17 cellular contexts compared by ENCODE assay signal in genomic region chrX:65933085-65933589, GRCh38.
"Had no signal": no experiment of that assay in that cellular context is flagged by ENCODE, and none has a peak within 500 bp of the region (broad histone marks: within the 10 kb centered on the region; RNA-seq: fewer than 3 reads in every experiment).

No MANE protein-coding gene starts in this region.

- H3K9me3 Mint-ChIP-seq: neural progenitor cell had no signal

- H3K27ac ChIP-seq: gastrocnemius medialis, heart left ventricle, neural progenitor cell, ovary, right lobe of liver, testis had no signal

- DNase-seq: activated CD4-positive, CD25-positive, alpha-beta regulatory T cell; activated effector memory CD4-positive, alpha-beta T cell treated with Interleukin-2 at 50 U/mL for 16 hours; activated naive CD8-positive, alpha-beta T cell treated with anti-CD3 and anti-CD28 coated beads for 36 hours; amygdala; effector CD8-positive, alpha-beta T cell; gastrocnemius medialis; heart left ventricle; midbrain; ovary; right lobe of liver; testis had no signal

- H2AFZ ChIP-seq: neural progenitor cell had no signal

- H3K4me3 ChIP-seq: gastrocnemius medialis, heart left ventricle, lung, neural progenitor cell, ovary, right lobe of liver, testis had no signal

- H3K9ac ChIP-seq: neural progenitor cell had no signal

- H3K36me3 Mint-ChIP-seq: brain, neural progenitor cell had no signal

- FAIRE-seq: endothelial cell of umbilical vein had no signal

- H3K4me2 ChIP-seq: neural progenitor cell had no signal

- H3K27me3 ChIP-seq: neural progenitor cell, ovary, right lobe of liver, testis had no signal

- H3K9me3 ChIP-seq: gastrocnemius medialis, heart left ventricle, ovary, right lobe of liver, testis had no signal

- H3K4me1 ChIP-seq: gastrocnemius medialis, heart left ventricle, neural progenitor cell, right lobe of liver, testis had no signal

- ATAC-seq: gastrocnemius medialis, heart left ventricle had no signal

- H3K36me3 ChIP-seq: gastrocnemius medialis, heart left ventricle, neural progenitor cell, ovary, right lobe of liver had no signal

- H3K4me3 Mint-ChIP-seq: activated naive CD8-positive, alpha-beta T cell treated with anti-CD3 and anti-CD28 coated beads for 36 hours; brain; neural progenitor cell; stimulated activated naive CD8-positive, alpha-beta T cell treated with anti-CD3 and anti-CD28 coated beads, Interleukin-15, amount 100 ng/mL, for 72 hours; T-helper 2 cell treated with Interferon-gamma antibody and Interleukin-4, amounts not matched to agents 5 μg/mL and 100 μg/mL, for 36 hours had no signal

- H3K27me3 Mint-ChIP-seq: activated naive CD8-positive, alpha-beta T cell treated with anti-CD3 and anti-CD28 coated beads for 36 hours; brain; stimulated activated naive CD8-positive, alpha-beta T cell treated with anti-CD3 and anti-CD28 coated beads, Interleukin-15, amount 100 ng/mL, for 72 hours had no signal

- H3K27ac Mint-ChIP-seq: activated naive CD8-positive, alpha-beta T cell treated with anti-CD3 and anti-CD28 coated beads for 36 hours; brain; neural progenitor cell; stimulated activated naive CD8-positive, alpha-beta T cell treated with anti-CD3 and anti-CD28 coated beads, Interleukin-15, amount 100 ng/mL, for 72 hours; T-helper 2 cell treated with Interferon-gamma antibody and Interleukin-4, amounts not matched to agents 5 μg/mL and 100 μg/mL, for 36 hours had no signal

- H3K4me1 Mint-ChIP-seq: brain, neural progenitor cell had no signal
